23 cellular contexts compared by ENCODE assay signal in genomic region chr7:54331311-54331710, GRCh38.
DNase-seq lines count a peak whose midpoint lies in the region; ATAC-seq and TF ChIP-seq lines count a peak whose summit lies in the region.
"Had no signal": no experiment of that assay in that cellular context is flagged by ENCODE, and none has a peak within 500 bp of the region (broad histone marks: within the 10 kb centered on the region; RNA-seq: fewer than 3 reads in every experiment).

No MANE protein-coding gene starts in this region.

- DNase-seq in NCI-H82 (lab: John Stamatoyannopoulos, UW) (peak; percentile 46), NCI-H82 treated with DMSO at 0.1 percent for 48 hours (lab: John Stamatoyannopoulos, UW; ENCODE audit: unreplicated experiment) (no peak), dorsolateral prefrontal cortex (no peak), myocyte (ENCODE audit: low read depth) (peak; percentile 69), T-helper 17 cell (no peak), lower lobe of right lung (no peak)
- DNase-seq: CD4-positive, CD25-positive, alpha-beta regulatory T cell; DMS53; HCEC 1CT; IMR-90; KG1; MM.1S; NCI-H1694; NCI-H2029 treated with DMSO at 0.1 percent for 48 hours; NCI-H2171; NCI-H226; NCI-H510A; NCI-H774; SIG-M5 had no signal

- H3K27ac Mint-ChIP-seq in T-helper 17 cell: no peak overlapping the region
- H3K27ac Mint-ChIP-seq: CD4-positive, CD25-positive, alpha-beta regulatory T cell had no signal

- peak overlapping the region in 40 of 59 donors; percentile 0 to 79 (median 56) for H3K27ac ChIP-seq in dorsolateral prefrontal cortex
- no peak overlapping the region for H3K27ac ChIP-seq in lower lobe of right lung
- H3K27ac ChIP-seq: BLaER1, SK-N-MC had no signal

- H3K4me3 Mint-ChIP-seq in T-helper 17 cell: no peak overlapping the region
- H3K4me3 Mint-ChIP-seq: CD4-positive, CD25-positive, alpha-beta regulatory T cell had no signal

- intact Hi-C loops in dorsolateral prefrontal cortex (cut with DNase I) (no loop called here), lower lobe of right lung (cut with DNase I) (no loop called here)

- no peaks in the 10 kb centered on the region for H3K4me1 Mint-ChIP-seq in T-helper 17 cell
- H3K4me1 Mint-ChIP-seq: CD4-positive, CD25-positive, alpha-beta regulatory T cell had no signal

- H3K4me1 ChIP-seq in lower lobe of right lung: no peaks in the 10 kb centered on the region
- H3K4me1 ChIP-seq: BLaER1 had no signal

- ATAC-seq in T-helper 17 cell (no peak), lower lobe of right lung (no peak), GM19324 (IDR thresholded peaks at IDR 0.05; ENCODE audit: low FRiP score, unreplicated experiment) (no peak)
- ATAC-seq: Panc1 had no signal

- H3K9me3 ChIP-seq in T-helper 17 cell (ENCODE audit: control insufficient read depth, low read length, poor library complexity, severe bottlenecking): no peaks in the 10 kb centered on the region
- H3K9me3 ChIP-seq in lower lobe of right lung: no peaks in the 10 kb centered on the region
- H3K9me3 ChIP-seq: BLaER1 had no signal

- no peaks in the 10 kb centered on the region for H3K27me3 Mint-ChIP-seq in T-helper 17 cell
- H3K27me3 Mint-ChIP-seq: CD4-positive, CD25-positive, alpha-beta regulatory T cell had no signal

- no peaks in the 10 kb centered on the region for H3K27me3 ChIP-seq in dorsolateral prefrontal cortex
- no peaks in the 10 kb centered on the region for H3K27me3 ChIP-seq in lower lobe of right lung (ENCODE audit: low read depth)
- H3K27me3 ChIP-seq: BLaER1 had no signal

- no peaks in the 10 kb centered on the region for H3K36me3 ChIP-seq in lower lobe of right lung
- H3K36me3 ChIP-seq: BLaER1 had no signal

- no peaks in the 10 kb centered on the region for H3K36me3 Mint-ChIP-seq in T-helper 17 cell (ENCODE audit: low read depth)
- H3K36me3 Mint-ChIP-seq: CD4-positive, CD25-positive, alpha-beta regulatory T cell had no signal

- TF ChIP-seq CTCF in dorsolateral prefrontal cortex (IDR thresholded peaks at IDR 0.05 in 54 of 56, conservative IDR thresholded peaks at IDR 0.05 in 2 of 56; ENCODE audit: low read depth in 1 of 56, partially characterized antibody in 56 of 56) (no peak), lower lobe of right lung (IDR thresholded peaks at IDR 0.05) (no peak)

- H3K4me3 ChIP-seq in dorsolateral prefrontal cortex: peak overlapping the region in 35 of 59 donors; percentile 0 to 55 (median 33)
- H3K4me3 ChIP-seq in lower lobe of right lung: no peak overlapping the region
- H3K4me3 ChIP-seq: BLaER1, SK-N-MC had no signal

Comparison
In these comparisons a context has a peak if more than half of its experiments do, and no peak if none do; other contexts are left out.
1. DNase-seq: peak in NCI-H82 (single experiment) and myocyte (single experiment); none in NCI-H82 treated with DMSO at 0.1 percent for 48 hours (single experiment), dorsolateral prefrontal cortex (0 of 10), T-helper 17 cell (0 of 3) and lower lobe of right lung (single experiment).